1 cellular context compared by ENCODE assay signal in the genomic region with DNA sequence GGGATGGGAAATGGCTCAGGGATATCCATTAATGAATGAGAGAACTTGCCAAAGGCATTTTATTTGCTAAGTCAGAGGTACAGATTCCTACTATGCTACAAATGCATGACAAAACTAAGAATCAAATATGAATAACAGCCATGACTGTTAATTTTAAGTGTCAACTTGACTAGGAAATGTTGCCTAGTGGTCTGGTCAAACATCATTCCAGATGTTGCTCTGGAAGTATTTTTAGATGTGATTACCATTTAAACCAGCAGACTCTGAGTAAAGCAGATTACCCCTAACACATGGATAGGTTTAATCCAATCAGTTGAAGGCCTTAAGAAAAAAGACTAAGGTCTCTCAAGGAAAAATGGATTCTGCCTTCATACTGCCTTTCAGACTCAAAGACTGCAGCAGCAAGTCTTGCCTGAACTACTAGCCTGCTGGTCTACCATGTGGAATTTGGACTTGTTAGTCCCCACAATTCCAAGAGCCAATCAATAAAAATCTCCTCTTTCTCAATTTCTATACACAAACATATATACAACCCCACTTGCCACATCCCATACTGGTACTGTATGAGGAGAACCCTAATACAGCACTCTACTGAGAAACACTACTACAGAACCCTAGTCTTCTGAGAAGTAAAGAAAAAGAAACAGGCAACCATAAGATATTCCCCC.
TF ChIP-seq lines count a peak whose summit lies in the region.

No MANE protein-coding gene starts in this region.

TF ChIP-seq in GM23338, 12 proteins besides CTCF, POLR2A, EP300 and RAD21 (continued from another document):
- TF ChIP-seq EZH2 (IDR thresholded peaks at IDR 0.05; ENCODE audit: low read depth, unreplicated experiment), result no peak
- no peak for TF ChIP-seq STAT1 (IDR thresholded peaks at IDR 0.05; ENCODE audit: unreplicated experiment)
- TF ChIP-seq CREB1 (CRISPR knock-in tag; IDR thresholded peaks at IDR 0.05; ENCODE audit: low read depth), result no peak
TF ChIP-seq in GM23338: peak in this region for 0.
